25 cellular contexts compared by ENCODE assay signal in genomic region chr17:48970865-48971687, GRCh38. TPM values are rescaled to one million over a fixed set of nuclear protein-coding genes. Genes with fewer than 3 reads are reported as not detected.
DNase-seq lines count a peak whose midpoint lies in the region; ATAC-seq, FAIRE-seq and TF ChIP-seq lines count a peak whose summit lies in the region.
"Had no signal": no experiment of that assay in that cellular context is flagged by ENCODE, and none has a peak within 500 bp of the region (broad histone marks: within the 10 kb centered on the region; RNA-seq: fewer than 3 reads in every experiment).

No MANE protein-coding gene starts in this region.

- intact Hi-C loops in A673 (cut with micrococcal nuclease; ENCODE audit: unreplicated experiment) = no loop called here
- intact Hi-C loops in CD14-positive monocyte (cut with micrococcal nuclease) = no loop called here
- intact Hi-C loops in heart right ventricle (cut with DNase I) = no loop called here

- no peak overlapping the region for H3K4me3 ChIP-seq in A673 (ENCODE audit: low read depth, low read length, poor library complexity, severe bottlenecking)
- no peak overlapping the region for H3K4me3 ChIP-seq in HUES64 (ENCODE audit: low read length)
- no peak overlapping the region for H3K4me3 ChIP-seq in astrocyte (ENCODE audit: insufficient read depth, low read depth, low read length)
- H3K4me3 ChIP-seq in heart right ventricle = no peak overlapping the region
- H3K4me3 ChIP-seq: esophagus squamous epithelium, left ventricle myocardium inferior, vagina had no signal

- BruUV-seq in A673 (replicated peaks; lab: Mats Ljungman, UMichigan) = no TSS peak

- H3K27me3 ChIP-seq in A673 (replicated peaks; ENCODE audit: insufficient read depth, low read depth, low read length, poor library complexity) (no peaks in the 10 kb centered on the region), HUES64 (ENCODE audit: insufficient read depth, low read length) (no peaks in the 10 kb centered on the region), astrocyte (ENCODE audit: insufficient read depth, low read length) (no peaks in the 10 kb centered on the region), heart right ventricle (peaks cover 0 to 90% (median 86%) of the 10 kb centered on the region in 7 donors)
- H3K27me3 ChIP-seq: vagina had no signal

- H3K9me3 Mint-ChIP-seq in astrocyte (ENCODE audit: unreplicated experiment) = no peaks in the 10 kb centered on the region
- no peaks in the 10 kb centered on the region for H3K9me3 Mint-ChIP-seq in mesothelial cell of epicardium
- no peaks in the 10 kb centered on the region for H3K9me3 Mint-ChIP-seq in CD14-positive monocyte
- H3K9me3 Mint-ChIP-seq: activated naive CD4-positive, alpha-beta T cell treated with anti-CD3 and anti-CD28 coated beads, Interleukin-2, amount 50 U/mL, for 72 hours; activated T-cell treated with anti-CD3 and anti-CD28 coated beads, Interleukin-2, amount 50 U/mL, for 72 hours had no signal

- H3K36me3 ChIP-seq in A673 (ENCODE audit: insufficient read depth, low read length, poor library complexity, severe bottlenecking) (no peaks in the 10 kb centered on the region), HUES64 (ENCODE audit: insufficient read depth, low read length) (no peaks in the 10 kb centered on the region), astrocyte (ENCODE audit: insufficient read depth, low read length) (no peaks in the 10 kb centered on the region), heart right ventricle (no peaks in the 10 kb centered on the region)
- H3K36me3 ChIP-seq: esophagus squamous epithelium, left ventricle myocardium inferior, vagina had no signal

- CTCF ChIA-PET in A673 (lab: Charles Lee) = no interaction called here

- no peaks in the 10 kb centered on the region for H3K79me2 ChIP-seq in astrocyte (ENCODE audit: insufficient read depth, low read length)

- H3K36me3 Mint-ChIP-seq in astrocyte (ENCODE audit: low read depth, unreplicated experiment) (no peaks in the 10 kb centered on the region), mesothelial cell of epicardium (no peaks in the 10 kb centered on the region), CD14-positive monocyte (no peaks in the 10 kb centered on the region)
- H3K36me3 Mint-ChIP-seq: activated naive CD4-positive, alpha-beta T cell treated with anti-CD3 and anti-CD28 coated beads, Interleukin-2, amount 50 U/mL, for 72 hours had no signal

- WGBS in HUES64 = 74% methylated on average over 12 of the region's 12 CpGs
- 82 to 90% methylated on average over 12 of the region's 12 CpGs for WGBS in heart right ventricle, 2 donors

- H3K27ac Mint-ChIP-seq in astrocyte (ENCODE audit: unreplicated experiment) = peak overlapping the region; percentile 97
- peak overlapping the region; percentile 93 for H3K27ac Mint-ChIP-seq in mesothelial cell of epicardium
- peak overlapping the region in 1 of 7 donors; percentile 26 for H3K27ac Mint-ChIP-seq in CD14-positive monocyte
- H3K27ac Mint-ChIP-seq: activated naive CD4-positive, alpha-beta T cell treated with anti-CD3 and anti-CD28 coated beads, Interleukin-2, amount 50 U/mL, for 72 hours; activated T-cell treated with anti-CD3 and anti-CD28 coated beads, Interleukin-2, amount 50 U/mL, for 72 hours had no signal

- POLR2A ChIA-PET in A673 (lab: Charles Lee; ENCODE audit: low non-redundant PET) = interaction anchor here (0.5 kb wide), 1 partner anchor 243 kb away, joined by 12 read pairs; the partner anchor contains the start of gene HOXB13

- H3K9me3 ChIP-seq in A673 (ENCODE audit: low read depth, low read length, poor library complexity, severe bottlenecking) (no peaks in the 10 kb centered on the region), HUES64 (ENCODE audit: insufficient read depth, low read depth, low read length) (no peaks in the 10 kb centered on the region), astrocyte (ENCODE audit: insufficient read depth, low read depth, low read length) (no peaks in the 10 kb centered on the region), heart right ventricle (no peaks in the 10 kb centered on the region)
- H3K9me3 ChIP-seq: esophagus squamous epithelium, left ventricle myocardium inferior, vagina had no signal

- H3K4me3 Mint-ChIP-seq in astrocyte (ENCODE audit: unreplicated experiment) (peak overlapping the region; percentile 45), mesothelial cell of epicardium (no peak overlapping the region), CD14-positive monocyte (peak overlapping the region in 1 of 2 donors; percentile 21)
- H3K4me3 Mint-ChIP-seq: activated T-cell treated with anti-CD3 and anti-CD28 coated beads, Interleukin-2, amount 50 U/mL, for 72 hours had no signal

- DNase-seq in A673 (ENCODE audit: low spot score) = no peak
- no peak for DNase-seq in astrocyte (ENCODE audit: low read depth)
- no peak for DNase-seq in mesothelial cell of epicardium (ENCODE audit: low spot score in 2 of 2, unreplicated experiment in 2 of 2)
- no peak for DNase-seq in CD14-positive monocyte (ENCODE audit: low spot score)
- DNase-seq in heart right ventricle = no peak
- DNase-seq in Ammon's horn (ENCODE audit: low spot score) = no peak
- DNase-seq: activated T-cell treated with anti-CD3 and anti-CD28 coated beads, Interleukin-2, amount 50 U/mL, for 72 hours; effector memory CD4-positive, alpha-beta T cell; esophagus squamous epithelium; GDM1; left ventricle myocardium inferior; MV-4-11; NCI-H1694; NCI-H748 treated with DMSO at 0.1 percent for 48 hours; nucleus accumbens; retina; T-helper 9 cell had no signal

- no peak for TF ChIP-seq CTCF in A673 (conservative IDR thresholded peaks at IDR 0.05; ENCODE audit: low read depth, low read length)
- no peak for TF ChIP-seq CTCF in astrocyte (IDR thresholded peaks at IDR 0.05; ENCODE audit: insufficient read depth, low read depth, low read length)
- TF ChIP-seq CTCF in mesothelial cell of epicardium (IDR thresholded peaks at IDR 0.05; ENCODE audit: unreplicated experiment) = no peak
- no peak for TF ChIP-seq CTCF in CD14-positive monocyte (IDR thresholded peaks at IDR 0.05)
- TF ChIP-seq CTCF in heart right ventricle (IDR thresholded peaks at IDR 0.05) = no peak

- H3K27me3 Mint-ChIP-seq in astrocyte (ENCODE audit: low read depth, unreplicated experiment) (no peaks in the 10 kb centered on the region), mesothelial cell of epicardium (ENCODE audit: low read depth) (no peaks in the 10 kb centered on the region), CD14-positive monocyte (ENCODE audit: low read depth in 3 of 3) (peaks cover 24 to 63% (median 47%) of the 10 kb centered on the region in 3 donors)

- ATAC-seq in heart right ventricle (no peak), HG03457 (IDR thresholded peaks at IDR 0.05; ENCODE audit: unreplicated experiment) (no peak)
- ATAC-seq: activated naive CD4-positive, alpha-beta T cell treated with anti-CD3 and anti-CD28 coated beads, Interleukin-2, amount 50 U/mL, for 72 hours; activated T-cell treated with anti-CD3 and anti-CD28 coated beads, Interleukin-2, amount 50 U/mL, for 72 hours had no signal

- no peaks in the 10 kb centered on the region for H4K20me1 ChIP-seq in astrocyte (ENCODE audit: insufficient read depth, low read length)

- H3K4me1 ChIP-seq in A673 (ENCODE audit: insufficient read depth, low read length, poor library complexity, severe bottlenecking) (peaks cover 16% of the 10 kb centered on the region), HUES64 (ENCODE audit: insufficient read depth, low read length) (peaks cover 31% of the 10 kb centered on the region), astrocyte (ENCODE audit: insufficient read depth, low read length) (peaks cover 28% of the 10 kb centered on the region), heart right ventricle (peaks cover 0 to 12% (median 0%) of the 10 kb centered on the region in 9 donors)
- H3K4me1 ChIP-seq: left ventricle myocardium inferior had no signal

- H2AFZ ChIP-seq in astrocyte (ENCODE audit: low read depth, low read length) = no peak overlapping the region

- peak overlapping the region; percentile 79 for H3K4me2 ChIP-seq in astrocyte (ENCODE audit: low read length)
- H3K4me2 ChIP-seq: KMS-11 had no signal

- FAIRE-seq in astrocyte (lab: Jason Lieb, UNC) = no peak
- FAIRE-seq: A204.1 had no signal

- H3K9ac ChIP-seq in HUES64 (ENCODE audit: low read depth, low read length) (no peak overlapping the region), astrocyte (ENCODE audit: low read length) (peak overlapping the region; percentile 72)
- H3K9ac ChIP-seq: KMS-11 had no signal

- peaks cover 32% of the 10 kb centered on the region for H3K4me1 Mint-ChIP-seq in astrocyte (ENCODE audit: low read depth, unreplicated experiment)
- H3K4me1 Mint-ChIP-seq in mesothelial cell of epicardium = peaks cover 29% of the 10 kb centered on the region
- H3K4me1 Mint-ChIP-seq in CD14-positive monocyte = peaks cover 2% of the 10 kb centered on the region

- H3K27ac ChIP-seq in A673 (ENCODE audit: low read depth, low read length, poor library complexity, severe bottlenecking) = peak overlapping the region; percentile 29
- H3K27ac ChIP-seq in HUES64 (ENCODE audit: low read depth, low read length) = peak overlapping the region; percentile 50; the same call in 1 of the 2 replicates
- peak overlapping the region; percentile 96 for H3K27ac ChIP-seq in astrocyte (ENCODE audit: low read depth, low read length)
- H3K27ac ChIP-seq in heart right ventricle = no peak overlapping the region
- H3K27ac ChIP-seq: C4-2B, esophagus squamous epithelium, KMS-11, left ventricle myocardium inferior, vagina had no signal

RNA-seq across cellular contexts. Expression of gene GIP, which starts 2.7 kb away (rescaled TPM):
- 0.88 and 1.1 TPM in 2 replicates for total RNA-seq in A673 (2021)
- polyA plus RNA-seq in HUES64 (2013, experiment 1 of 2) = 0.85 TPM
- polyA plus RNA-seq in HUES64 (2013, experiment 2 of 2) = 1.1 TPM
- total RNA-seq in astrocyte = not detected in 2 replicates
- total RNA-seq in mesothelial cell of epicardium = not detected in 3 replicates
- polyA plus RNA-seq in CD14-positive monocyte = not detected
- total RNA-seq in heart right ventricle = not detected
- polyA plus RNA-seq in heart right ventricle = not detected
- total RNA-seq: activated naive CD4-positive, alpha-beta T cell treated with anti-CD3 and anti-CD28 coated beads, Interleukin-2, amount 50 U/mL, for 72 hours; activated T-cell treated with anti-CD3 and anti-CD28 coated beads, Interleukin-2, amount 50 U/mL, for 72 hours; cerebellum; esophagus squamous epithelium; left ventricle myocardium inferior; vagina had no signal

RNA-seq across cellular contexts. Expression of gene IGF2BP1, which starts 26.1 kb away (rescaled TPM):
- total RNA-seq in A673 (2021) (495 and 517 TPM in 2 replicates), astrocyte (241 and 260 TPM in 2 replicates), mesothelial cell of epicardium (225 to 227 TPM (median 227 TPM) in 3 replicates), heart right ventricle (not detected)
- 127 TPM for polyA plus RNA-seq in HUES64 (2013, experiment 1 of 2)
- 130 TPM for polyA plus RNA-seq in HUES64 (2013, experiment 2 of 2)
- polyA plus RNA-seq in CD14-positive monocyte (not detected), heart right ventricle (under 1 TPM in 1 of 2 donors, not detected in 1; 0.01 TPM)
- total RNA-seq: esophagus squamous epithelium, left ventricle myocardium inferior, vagina had no signal

RNA-seq across cellular contexts. Expression of gene SNF8, which starts 26.4 kb away (rescaled TPM):
- total RNA-seq in A673 (2021) = 177 and 188 TPM in 2 replicates
- polyA plus RNA-seq in HUES64 (2013, experiment 1 of 2) = 105 TPM
- 125 TPM for polyA plus RNA-seq in HUES64 (2013, experiment 2 of 2)
- total RNA-seq in astrocyte = 162 and 168 TPM in 2 replicates
- 78.6 to 91.5 TPM (median 88.0 TPM) in 3 replicates for total RNA-seq in mesothelial cell of epicardium
- 100 to 1,000 TPM; 145 to 162 TPM for polyA plus RNA-seq in CD14-positive monocyte
- 100 to 1,000 TPM in 6 of 10 donors, 10 to 100 TPM in 4; 90.0 to 111 (median 104) TPM for total RNA-seq in heart right ventricle
- polyA plus RNA-seq in heart right ventricle = 100 to 1,000 TPM; 176 to 196 TPM

Comparison
In these comparisons a context has a peak if more than half of its experiments do, and no peak if none do; other contexts are left out.
1. H3K27ac ChIP-seq: peak in A673 (single experiment), HUES64 (single experiment) and astrocyte (single experiment); none in heart right ventricle (0 of 10).
2. RNA of gene IGF2BP1, which starts 26.1 kb away (total RNA-seq): 495 to 517 TPM in A673, 241 to 260 TPM in astrocyte and 225 to 227 TPM in mesothelial cell of epicardium; not detected in heart right ventricle; every median in the first group is over 100 times any median in the second.